Comparison of ENCODE assay signal across 11 cellular contexts in the genomic region with DNA sequence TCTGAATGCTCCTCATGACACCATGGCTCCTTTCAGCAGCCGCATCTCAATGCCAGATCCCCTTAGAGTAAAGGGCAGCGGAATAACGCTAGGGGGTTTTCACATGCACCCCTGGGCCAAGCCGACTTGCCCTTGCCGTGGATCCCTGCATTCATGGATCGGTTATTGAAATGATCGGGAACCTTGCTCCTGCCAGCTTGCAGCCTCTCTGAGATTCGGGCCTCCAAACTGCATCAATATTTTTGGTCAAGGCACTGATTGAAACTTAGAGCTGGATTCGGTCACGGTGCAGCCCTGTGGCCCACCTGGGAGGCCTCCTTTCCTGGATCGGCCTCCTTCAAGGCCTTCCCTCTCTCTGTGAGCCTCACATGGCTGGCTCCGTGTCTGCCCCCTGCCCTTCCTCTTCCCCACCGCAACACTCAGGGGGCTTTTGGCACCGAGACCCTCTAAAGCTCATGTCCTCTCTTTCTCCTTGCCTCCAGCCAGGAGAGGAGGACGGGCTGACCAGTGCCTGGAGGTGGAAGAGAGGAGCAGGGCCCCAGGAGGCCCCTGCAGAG. TPM values are rescaled to one million over a fixed set of nuclear protein-coding genes. Genes with fewer than 3 reads are reported as not detected.
DNase-seq lines count a peak whose midpoint lies in the region; ATAC-seq and TF ChIP-seq lines count a peak whose summit lies in the region.
"Had no signal": no experiment of that assay in that cellular context is flagged by ENCODE, and none has a peak within 500 bp of the region (broad histone marks: within the 10 kb centered on the region; RNA-seq: fewer than 3 reads in every experiment).

No MANE protein-coding gene starts in this region.

- H2AK9ac ChIP-seq in IMR-90 (replicated peaks; ENCODE audit: low read depth, low read length, poor library complexity) = peak overlapping the region; percentile 55

- no peak overlapping the region for H4K91ac ChIP-seq in IMR-90 (ENCODE audit: insufficient read depth, low read depth, low read length)

- no peak overlapping the region for H2BK120ac ChIP-seq in IMR-90 (ENCODE audit: low read depth, low read length)

- no peak for TF ChIP-seq POLR2A in IMR-90 (IDR thresholded peaks at IDR 0.05; ENCODE audit: low read depth, low read length)

- H3K9ac ChIP-seq in BLaER1 (peak overlapping the region; percentile 93), IMR-90 (ENCODE audit: low read depth, low read length) (no peak overlapping the region)

- no peak overlapping the region for H2AK5ac ChIP-seq in IMR-90 (ENCODE audit: low read depth, low read length)

- TF ChIP-seq CTCF in IMR-90 (conservative IDR thresholded peaks at IDR 0.05; ENCODE audit: low read depth, low read length) (no peak), neural crest cell (conservative IDR thresholded peaks at IDR 0.05) (no peak)

- H4K5ac ChIP-seq in IMR-90 (ENCODE audit: low read depth, low read length) = no peak overlapping the region

- no peak overlapping the region for H2BK15ac ChIP-seq in IMR-90 (ENCODE audit: low read depth, low read length)

- no peak overlapping the region for H3K18ac ChIP-seq in IMR-90 (ENCODE audit: low read depth, low read length)

- H4K20me1 ChIP-seq in BLaER1 = no peaks in the 10 kb centered on the region
- H4K20me1 ChIP-seq in IMR-90 (ENCODE audit: insufficient read depth, low read length) = no peaks in the 10 kb centered on the region

- no TSS peak for BruUV-seq in IMR-90 (replicated peaks; lab: Mats Ljungman, UMichigan)

- peak overlapping the region in 1 of 2 experiments; percentile 10; a peak in 1 of 4 replicates for H4K8ac ChIP-seq in IMR-90 (ENCODE audit: low read depth in 2 of 2, low read length in 2 of 2)

- H2BK20ac ChIP-seq in IMR-90 (ENCODE audit: low read depth, low read length) = no peak overlapping the region

- peak overlapping the region; percentile 87 for H2AFZ ChIP-seq in IMR-90 (replicated peaks; ENCODE audit: low read length, poor library complexity)

- no peaks in the 10 kb centered on the region for H3K9me1 ChIP-seq in IMR-90 (ENCODE audit: insufficient read depth, low read length)

- H3K27me3 ChIP-seq in BLaER1 (no peaks in the 10 kb centered on the region), IMR-90 (ENCODE audit: control insufficient read depth, insufficient read depth, low read length) (no peaks in the 10 kb centered on the region)

- dilution Hi-C loops in IMR-90 (cut with HindIII; ENCODE audit: low sequenced_read_pairs, unreplicated experiment) = no loop called here

- no peaks in the 10 kb centered on the region for H3K36me3 Mint-ChIP-seq in neural crest cell (ENCODE audit: low read depth)

- ATAC-seq in IMR-90 (ENCODE audit: low read depth) (no peak), GM18868 (IDR thresholded peaks at IDR 0.05; ENCODE audit: unreplicated experiment) (no peak)

- peaks cover 18% of the 10 kb centered on the region for H3K4me1 Mint-ChIP-seq in neural crest cell

- peak overlapping the region; percentile 71 for H3K27ac Mint-ChIP-seq in neural crest cell (ENCODE audit: unreplicated experiment)
- H3K27ac Mint-ChIP-seq: progenitor cell of endocrine pancreas had no signal

- no peak overlapping the region for H3K4me3 Mint-ChIP-seq in neural crest cell

- H3K4me2 ChIP-seq in BLaER1 (peak overlapping the region; percentile 91), IMR-90 (ENCODE audit: low read depth, low read length) (no peak overlapping the region)

- no peaks in the 10 kb centered on the region for H3K9me3 ChIP-seq in BLaER1
- no peaks in the 10 kb centered on the region for H3K9me3 ChIP-seq in IMR-90 (ENCODE audit: control insufficient read depth, insufficient read depth, low read length)

- no peak overlapping the region for H3K56ac ChIP-seq in IMR-90 (ENCODE audit: extremely low read depth, insufficient read depth, low read length)

- in situ Hi-C loops in IMR-90 (cut with MboI; ENCODE audit: low sequenced_read_pairs) = no loop called here

- H3K36me3 ChIP-seq in BLaER1 (peaks cover 35% of the 10 kb centered on the region), IMR-90 (ENCODE audit: control insufficient read depth, insufficient read depth, low read length) (no peaks in the 10 kb centered on the region)

- H3K4me1 ChIP-seq in BLaER1 (peaks cover 85% of the 10 kb centered on the region), IMR-90 (ENCODE audit: control insufficient read depth, insufficient read depth, low read length) (0 out of 2 replicates have a peak, but pooled peaks cover 2% of the 10 kb centered on the region)

- no peak for TF ChIP-seq RAD21 in IMR-90 (IDR thresholded peaks at IDR 0.05; ENCODE audit: low read length)

- POLR2A ChIA-PET in IMR-90 (lab: Charles Lee; ENCODE audit: unreplicated experiment) = no interaction called here

- H2BK5ac ChIP-seq in IMR-90 (ENCODE audit: low read depth, low read length, poor library complexity, severe bottlenecking) = no peak overlapping the region

- H3K4me3 ChIP-seq in BLaER1 (peak overlapping the region; percentile 91), IMR-90 (ENCODE audit: insufficient read depth, low read depth, low read length) (no peak overlapping the region)

- no peaks in the 10 kb centered on the region for H3K9me3 Mint-ChIP-seq in neural crest cell

- no peak for DNase-seq in IMR-90
- DNase-seq in central memory CD4-positive, alpha-beta T cell = peak; percentile 27
- no peak for DNase-seq in neural crest cell (ENCODE audit: low read depth, low spot score)
- DNase-seq in GM19238 (ENCODE audit: insufficient read length, low spot score) = no peak
- DNase-seq in hepatic stellate cell (ENCODE audit: low spot score) = no peak
- no peak for DNase-seq in NCI-H774 (lab: John Stamatoyannopoulos, UW)
- DNase-seq: NCI-H524 had no signal

- intact Hi-C loops in IMR-90 (cut with micrococcal nuclease) = no loop called here

- no peaks in the 10 kb centered on the region for H3K27me3 Mint-ChIP-seq in neural crest cell (ENCODE audit: low read depth)
- H3K27me3 Mint-ChIP-seq: progenitor cell of endocrine pancreas had no signal

- no peak overlapping the region for H3K4ac ChIP-seq in IMR-90 (ENCODE audit: low read depth, low read length)

- 93% methylated on average over 10 of the region's 15 CpGs; no CpG with 5 or more reads in 1 of the 2 experiments for WGBS in IMR-90 (ENCODE audit: extremely low coverage in 2 of 2, insufficient read length in 1 of 2), 2 experiments

- no peak overlapping the region for H3K14ac ChIP-seq in IMR-90 (replicated peaks; ENCODE audit: low read depth, low read length)

- CTCF ChIA-PET in IMR-90 (lab: Yijun Ruan, JAX) = interaction anchor here (1.4 kb wide), 1 partner anchor 8 kb away, joined by 4 read pairs; no protein-coding TSS in a partner anchor

- H3K23ac ChIP-seq in IMR-90 (ENCODE audit: low read depth, low read length) = no peak overlapping the region

- H3K27ac ChIP-seq in BLaER1 (peak overlapping the region; percentile 91), IMR-90 (ENCODE audit: insufficient read depth, low read length) (no peak overlapping the region)

- H3K79me1 ChIP-seq in IMR-90 (ENCODE audit: low read depth in 1 of 2, low read length in 2 of 2) = no peaks in the 10 kb centered on the region

TF ChIP-seq in IMR-90, 13 proteins besides CTCF, POLR2A, EP300 and RAD21 (continues in another document):
- TF ChIP-seq, protein P1, sequence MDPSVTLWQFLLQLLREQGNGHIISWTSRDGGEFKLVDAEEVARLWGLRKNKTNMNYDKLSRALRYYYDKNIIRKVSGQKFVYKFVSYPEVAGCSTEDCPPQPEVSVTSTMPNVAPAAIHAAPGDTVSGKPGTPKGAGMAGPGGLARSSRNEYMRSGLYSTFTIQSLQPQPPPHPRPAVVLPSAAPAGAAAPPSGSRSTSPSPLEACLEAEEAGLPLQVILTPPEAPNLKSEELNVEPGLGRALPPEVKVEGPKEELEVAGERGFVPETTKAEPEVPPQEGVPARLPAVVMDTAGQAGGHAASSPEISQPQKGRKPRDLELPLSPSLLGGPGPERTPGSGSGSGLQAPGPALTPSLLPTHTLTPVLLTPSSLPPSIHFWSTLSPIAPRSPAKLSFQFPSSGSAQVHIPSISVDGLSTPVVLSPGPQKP (IDR thresholded peaks at IDR 0.05; ENCODE audit: borderline replicate concordance, low read depth, low read length) = no peak
- TF ChIP-seq FOS (IDR thresholded peaks at IDR 0.05; ENCODE audit: low read depth, low read length) = no peak
- TF ChIP-seq MAFK (IDR thresholded peaks at IDR 0.05; ENCODE audit: low read depth, low read length) = no peak
- TF ChIP-seq BHLHE40 (IDR thresholded peaks at IDR 0.05; ENCODE audit: low read depth, low read length) = no peak
- no peak for TF ChIP-seq CEBPB (IDR thresholded peaks at IDR 0.05; ENCODE audit: low read depth, low read length)
- no peak for TF ChIP-seq RCOR1 (IDR thresholded peaks at IDR 0.05; ENCODE audit: insufficient replicate concordance, low read length)

RNA-seq across cellular contexts. Expression of gene PTPN6, which starts 1.8 kb away (rescaled TPM):
- total RNA-seq in IMR-90 (2012; rRNA removed) (under 0.01 TPM in 1 of 2 replicates, not detected in the other), neural crest cell (0.73 and 1.1 TPM in 2 replicates)
- 0.14 TPM in 1 of 2 replicates, not detected in the other for polyA plus RNA-seq in IMR-90 (2012; rRNA removed)
- polyA plus RNA-seq in IMR-90 (2012; cell fraction: cytosol; rRNA removed) = 0.08 TPM in 1 of 2 replicates, not detected in the other
- 0.66 and 0.67 TPM in 2 replicates for polyA plus RNA-seq in IMR-90 (2012; cell fraction: nucleus; rRNA removed; ENCODE audit: low replicate concordance)

RNA-seq across cellular contexts. Expression of gene C12orf57, which starts 9.1 kb away (rescaled TPM):
- total RNA-seq in IMR-90 (2012; rRNA removed) = 197 and 238 TPM in 2 replicates
- 530 and 703 TPM in 2 replicates for polyA plus RNA-seq in IMR-90 (2012; rRNA removed)
- 1,066 and 1,272 TPM in 2 replicates for polyA plus RNA-seq in IMR-90 (2012; cell fraction: cytosol; rRNA removed)
- polyA plus RNA-seq in IMR-90 (2012; cell fraction: nucleus; rRNA removed; ENCODE audit: low replicate concordance) = 218 and 334 TPM in 2 replicates
- total RNA-seq in neural crest cell = 293 and 298 TPM in 2 replicates

RNA-seq across cellular contexts. Expression of gene RNU7-1, which starts 9.3 kb away (rescaled TPM):
- total RNA-seq in IMR-90 (2012; rRNA removed) = not detected in 2 replicates
- not detected in 2 replicates for polyA plus RNA-seq in IMR-90 (2012; rRNA removed)
- not detected in 2 replicates for polyA plus RNA-seq in IMR-90 (2012; cell fraction: cytosol; rRNA removed)
- polyA plus RNA-seq in IMR-90 (2012; cell fraction: nucleus; rRNA removed; ENCODE audit: low replicate concordance) = not detected in 2 replicates
- total RNA-seq in neural crest cell = not detected in 2 replicates
- total RNA-seq: activated CD8-positive, alpha-beta memory T cell treated with anti-CD3 and anti-CD28 coated beads for 36 hours; progenitor cell of endocrine pancreas had no signal

RNA-seq across cellular contexts. Expression of gene PHB2, which starts 17.5 kb away (rescaled TPM):
- 219 and 240 TPM in 2 replicates for total RNA-seq in IMR-90 (2012; rRNA removed)
- polyA plus RNA-seq in IMR-90 (2012; rRNA removed) = 286 and 298 TPM in 2 replicates
- polyA plus RNA-seq in IMR-90 (2012; cell fraction: cytosol; rRNA removed) = 237 and 296 TPM in 2 replicates
- polyA plus RNA-seq in IMR-90 (2012; cell fraction: nucleus; rRNA removed; ENCODE audit: low replicate concordance) = 247 and 256 TPM in 2 replicates
- 330 and 335 TPM in 2 replicates for total RNA-seq in neural crest cell

RNA-seq across cellular contexts. Expression of gene EMG1, which starts 17.8 kb away (rescaled TPM):
- 43.6 and 66.1 TPM in 2 replicates for total RNA-seq in IMR-90 (2012; rRNA removed)
- 37.5 and 43.1 TPM in 2 replicates for polyA plus RNA-seq in IMR-90 (2012; rRNA removed)
- polyA plus RNA-seq in IMR-90 (2012; cell fraction: cytosol; rRNA removed) = 25.0 and 67.8 TPM in 2 replicates
- polyA plus RNA-seq in IMR-90 (2012; cell fraction: nucleus; rRNA removed; ENCODE audit: low replicate concordance) = 11.1 and 24.5 TPM in 2 replicates
- 57.5 and 65.5 TPM in 2 replicates for total RNA-seq in neural crest cell
